Comparison of ENCODE assay signal across 10 cellular contexts in the genomic region with DNA sequence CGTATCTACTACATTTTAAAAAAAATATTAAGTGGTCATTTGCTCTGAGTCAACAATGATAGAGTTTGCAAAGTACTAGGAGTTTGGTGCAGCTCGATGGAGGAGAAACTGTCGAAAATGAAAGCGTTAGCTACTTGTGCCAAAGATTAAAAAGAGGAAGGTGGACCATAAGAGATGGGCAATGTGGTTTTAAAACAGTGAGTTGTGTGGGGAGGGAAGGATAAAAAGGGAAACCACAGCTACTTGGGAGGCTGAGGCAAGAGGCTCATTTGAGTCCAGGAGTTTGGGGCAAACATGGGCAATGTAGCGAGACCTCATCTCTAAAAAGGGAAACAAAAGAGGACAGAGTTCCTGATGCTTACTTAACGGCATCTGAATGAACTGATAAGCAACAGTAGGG. TPM values are rescaled to one million over a fixed set of nuclear protein-coding genes. Genes with fewer than 3 reads are reported as not detected.
DNase-seq lines count a peak whose midpoint lies in the region; ATAC-seq lines count a peak whose summit lies in the region.
"Had no signal": no experiment of that assay in that cellular context is flagged by ENCODE, and none has a peak within 500 bp of the region (broad histone marks: within the 10 kb centered on the region; RNA-seq: fewer than 3 reads in every experiment).

No MANE protein-coding gene starts in this region.

- no peaks in the 10 kb centered on the region for H3K36me3 Mint-ChIP-seq in activated CD4-positive, alpha-beta T cell treated with anti-CD3 and anti-CD28 coated beads, Interleukin-2, amount 10 ng/mL, durations not matched to agents 7 days and 5 days (ENCODE audit: low read depth)

- CTCF ChIA-PET in activated CD4-positive, alpha-beta T cell treated with anti-CD3 and anti-CD28 coated beads, Interleukin-2, amount 10 ng/mL, durations not matched to agents 7 days and 5 days (lab: Charles Lee), result no interaction called here

- H3K4me3 Mint-ChIP-seq in activated CD4-positive, alpha-beta T cell treated with anti-CD3 and anti-CD28 coated beads, Interleukin-2, amount 10 ng/mL, durations not matched to agents 7 days and 5 days, result peak overlapping the region; percentile 2
- H3K4me3 Mint-ChIP-seq: central memory CD8-positive, alpha-beta T cell had no signal

- POLR2A ChIA-PET in activated CD4-positive, alpha-beta T cell treated with anti-CD3 and anti-CD28 coated beads, Interleukin-2, amount 10 ng/mL, durations not matched to agents 7 days and 5 days (lab: Charles Lee), result no interaction called here

- no peak overlapping the region for H3K27ac Mint-ChIP-seq in activated CD4-positive, alpha-beta T cell treated with anti-CD3 and anti-CD28 coated beads, Interleukin-2, amount 10 ng/mL, durations not matched to agents 7 days and 5 days

- no peak for DNase-seq in activated CD4-positive, alpha-beta T cell treated with anti-CD3 and anti-CD28 coated beads, Interleukin-2, amount 10 ng/mL, durations not matched to agents 7 days and 5 days
- no peak for DNase-seq in activated CD4-positive, alpha-beta T cell treated with anti-CD3 and anti-CD28 coated beads, Interleukin-2, amount 50 U/mL, for 4 hours
- DNase-seq in MV-4-11 (lab: John Stamatoyannopoulos, UW) (peak; percentile 99), pons (ENCODE audit: low spot score) (peak; percentile 61), NCI-H1092 (lab: John Stamatoyannopoulos, UW) (no peak), DMS53 treated with DMSO at 0.1 percent for 48 hours (lab: John Stamatoyannopoulos, UW; ENCODE audit: unreplicated experiment) (no peak), retina (no peak)
- DNase-seq: left cardiac atrium had no signal

- peaks cover 6% of the 10 kb centered on the region for H3K4me1 Mint-ChIP-seq in activated CD4-positive, alpha-beta T cell treated with anti-CD3 and anti-CD28 coated beads, Interleukin-2, amount 10 ng/mL, durations not matched to agents 7 days and 5 days

- peak; percentile 88 for ATAC-seq in HG02759 (IDR thresholded peaks at IDR 0.05; ENCODE audit: unreplicated experiment)

- peaks cover 20% of the 10 kb centered on the region for H3K27me3 Mint-ChIP-seq in activated CD4-positive, alpha-beta T cell treated with anti-CD3 and anti-CD28 coated beads, Interleukin-2, amount 10 ng/mL, durations not matched to agents 7 days and 5 days

- H3K9me3 Mint-ChIP-seq in activated CD4-positive, alpha-beta T cell treated with anti-CD3 and anti-CD28 coated beads, Interleukin-2, amount 10 ng/mL, durations not matched to agents 7 days and 5 days, result no peaks in the 10 kb centered on the region
- H3K9me3 Mint-ChIP-seq: central memory CD8-positive, alpha-beta T cell had no signal

RNA-seq across cellular contexts. Expression of gene STRAP, which starts 18.2 kb away (rescaled TPM):
- total RNA-seq in activated CD4-positive, alpha-beta T cell treated with anti-CD3 and anti-CD28 coated beads, Interleukin-2, amount 10 ng/mL, durations not matched to agents 7 days and 5 days, result 10 to 100 TPM; 78.6 to 80.2 TPM

RNA-seq across cellular contexts. Expression of gene DERA, which starts 47.1 kb away (rescaled TPM):
- total RNA-seq in activated CD4-positive, alpha-beta T cell treated with anti-CD3 and anti-CD28 coated beads, Interleukin-2, amount 10 ng/mL, durations not matched to agents 7 days and 5 days, result 10 to 100 TPM; 31.3 to 35.1 TPM

Comparison
In these comparisons a context has a peak if more than half of its experiments do, and no peak if none do; other contexts are left out.
1. DNase-seq: peak in MV-4-11 (single experiment) and pons (single experiment); none in activated CD4-positive, alpha-beta T cell treated with anti-CD3 and anti-CD28 coated beads, Interleukin-2, amount 10 ng/mL, durations not matched to agents 7 days and 5 days (single experiment), activated CD4-positive, alpha-beta T cell treated with anti-CD3 and anti-CD28 coated beads, Interleukin-2, amount 50 U/mL, for 4 hours (0 of 2), NCI-H1092 (single experiment), DMS53 treated with DMSO at 0.1 percent for 48 hours (single experiment) and retina (single experiment).